In the genomic region with DNA sequence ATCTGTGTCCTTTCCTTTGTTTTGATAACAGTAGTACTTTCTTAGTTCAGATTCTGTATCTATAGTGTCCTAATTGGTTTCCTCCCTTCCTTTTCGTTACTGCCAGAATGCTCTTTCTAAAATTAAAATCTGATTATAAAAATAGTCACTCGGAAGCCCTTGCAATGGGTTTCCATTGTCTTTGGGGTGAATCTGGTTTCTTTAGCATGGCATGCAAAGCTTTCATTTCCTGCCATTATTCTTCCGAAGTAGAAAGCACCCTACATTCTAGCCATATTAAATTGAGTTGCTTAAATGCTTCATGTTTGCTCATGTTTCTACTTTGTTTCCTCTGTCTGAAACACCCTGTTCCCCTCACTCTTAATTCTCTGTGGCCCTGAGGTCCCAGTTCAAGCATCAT, we compare ENCODE assay signal across 18 cellular contexts.
"Had no signal": no experiment of that assay in that cellular context is flagged by ENCODE, and none has a peak within 500 bp of the region (broad histone marks: within the 10 kb centered on the region; RNA-seq: fewer than 3 reads in every experiment).

No MANE protein-coding gene starts in this region.

- H3K36me3 ChIP-seq: pancreas, thoracic aorta, vagina had no signal

- H3K27me3 ChIP-seq: heart right ventricle, pancreas, vagina had no signal

- H3K4me3 ChIP-seq: heart right ventricle, pancreas, thoracic aorta, vagina had no signal

- ATAC-seq: activated CD8-positive, alpha-beta memory T cell treated with anti-CD3 and anti-CD28 coated beads, Interleukin-2, amount 10 ng/mL, durations not matched to agents 7 days and 5 days; heart right ventricle; left lobe of liver; pancreas; stimulated activated naive CD8-positive, alpha-beta T cell treated with anti-CD3 and anti-CD28 coated beads, Interleukin-15, amount 100 ng/mL, for 72 hours had no signal

- H3K27me3 Mint-ChIP-seq: activated naive CD8-positive, alpha-beta T cell had no signal

- H3K9me3 ChIP-seq: heart right ventricle, pancreas, thoracic aorta, vagina had no signal

- DNase-seq: activated CD4-positive, alpha-beta T cell treated with anti-CD3 and anti-CD28 coated beads for 1 hour; activated CD4-positive, alpha-beta T cell treated with anti-CD3 and anti-CD28 coated beads, Interleukin-2, amount 50 U/mL, for 48 hours; activated CD8-positive, alpha-beta memory T cell treated with anti-CD3 and anti-CD28 coated beads, Interleukin-2, amount 10 ng/mL, durations not matched to agents 7 days and 5 days; activated effector memory CD4-positive, alpha-beta T cell treated with anti-CD3 and anti-CD28 coated beads, Interleukin-2, amount 50 U/mL, for 16 hours; activated T-cell treated with anti-CD3 and anti-CD28 coated beads, Interleukin-2, amount 50 U/mL, for 24 hours; aorta; heart right ventricle; pancreas; retina; stimulated activated CD4-positive, alpha-beta T cell treated with anti-CD3 and anti-CD28 coated beads, Interleukin-15, amount 100 ng/mL, for 24 hours; stimulated activated CD4-positive, alpha-beta T cell treated with anti-CD3 and anti-CD28 coated beads, Interleukin-4, amount 100 ng/mL, for 24 hours; stimulated activated naive CD8-positive, alpha-beta T cell treated with anti-CD3 and anti-CD28 coated beads, Interleukin-15, amount 100 ng/mL, for 72 hours had no signal

- H3K9me3 Mint-ChIP-seq: activated T-cell treated with anti-CD3 and anti-CD28 coated beads, Interleukin-2, amount 50 U/mL, for 24 hours; stimulated activated naive CD8-positive, alpha-beta T cell treated with anti-CD3 and anti-CD28 coated beads, Interleukin-15, amount 100 ng/mL, for 72 hours had no signal

- FAIRE-seq: frontal cortex, islet of Langerhans, pancreas had no signal

- H3K27ac Mint-ChIP-seq: activated CD8-positive, alpha-beta memory T cell treated with anti-CD3 and anti-CD28 coated beads, Interleukin-2, amount 10 ng/mL, durations not matched to agents 7 days and 5 days; activated naive CD8-positive, alpha-beta T cell; activated T-cell treated with anti-CD3 and anti-CD28 coated beads, Interleukin-2, amount 50 U/mL, for 24 hours; stimulated activated naive CD8-positive, alpha-beta T cell treated with anti-CD3 and anti-CD28 coated beads, Interleukin-15, amount 100 ng/mL, for 72 hours had no signal

- H3K4me3 Mint-ChIP-seq: activated CD8-positive, alpha-beta memory T cell treated with anti-CD3 and anti-CD28 coated beads, Interleukin-2, amount 10 ng/mL, durations not matched to agents 7 days and 5 days; activated naive CD8-positive, alpha-beta T cell; activated T-cell treated with anti-CD3 and anti-CD28 coated beads, Interleukin-2, amount 50 U/mL, for 24 hours; stimulated activated naive CD8-positive, alpha-beta T cell treated with anti-CD3 and anti-CD28 coated beads, Interleukin-15, amount 100 ng/mL, for 72 hours had no signal

- H3K27ac ChIP-seq: pancreas, thoracic aorta, vagina had no signal
